Comparison of ENCODE assay signal across 8 cellular contexts in the genomic region with DNA sequence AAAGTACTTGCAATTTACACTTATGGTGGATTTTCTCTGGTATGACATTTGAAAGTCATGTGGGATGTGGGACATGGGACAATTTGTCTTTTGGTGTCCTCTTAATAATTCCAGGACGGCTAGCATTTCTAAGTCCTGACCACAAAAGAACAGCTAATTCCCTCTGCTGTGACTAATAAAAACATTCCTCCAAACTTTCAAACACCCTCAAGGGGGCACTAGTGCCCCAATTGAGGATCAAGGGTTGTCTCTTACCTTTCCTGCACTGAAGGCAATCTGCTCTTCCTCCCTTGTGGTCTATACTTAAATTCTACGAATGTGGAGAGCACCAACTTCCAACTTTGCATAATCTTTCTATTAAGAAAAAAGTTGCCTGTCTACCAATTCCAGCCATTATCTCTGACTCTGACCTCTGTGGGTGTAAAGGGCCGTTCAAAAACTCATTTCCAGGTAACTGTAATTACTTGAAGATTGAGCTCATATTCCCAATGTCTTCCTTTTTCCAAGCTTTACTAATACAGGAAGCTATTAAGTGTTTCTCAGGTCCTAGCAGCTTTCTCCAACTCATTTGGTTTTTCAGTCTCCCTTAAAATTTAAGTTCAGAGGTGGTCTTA.
A peak's percentile ranks its signal among the peaks of the same experiment; 100 is the strongest.
DNase-seq lines count a peak whose midpoint lies in the region; ATAC-seq, FAIRE-seq and TF ChIP-seq lines count a peak whose summit lies in the region.

No MANE protein-coding gene starts in this region.

- no peak overlapping the region for H3K4me3 Mint-ChIP-seq in activated CD4-positive, alpha-beta memory T cell treated with anti-CD3 and anti-CD28 coated beads, Interleukin-2, amount 10 ng/mL, durations not matched to agents 7 days and 5 days
- H3K4me3 Mint-ChIP-seq in progenitor cell of endocrine pancreas (ENCODE audit: low read depth): no peak overlapping the region

- FAIRE-seq in A549 (lab: Jason Lieb, UNC) (no peak), frontal cortex (lab: Jason Lieb, UNC) (no peak)

- no peak overlapping the region for H3K4me2 ChIP-seq in A549

- TF ChIP-seq POLR2A in A549 (IDR thresholded peaks at IDR 0.05; ENCODE audit: low read length): no peak

- POLR2A ChIA-PET in A549 (lab: Yijun Ruan, JAX): no interaction called here
- POLR2A ChIA-PET in activated CD4-positive, alpha-beta memory T cell treated with anti-CD3 and anti-CD28 coated beads, Interleukin-2, amount 10 ng/mL, durations not matched to agents 7 days and 5 days (lab: Charles Lee): interaction anchor here (0.7 to 2.3 kb wide), 6 partner anchors 13 to 758 kb away, joined by 3 to 13 read pairs (median 6); a partner anchor contains a TSS

- no peak for TF ChIP-seq EP300 in A549 (IDR thresholded peaks at IDR 0.05)

- WGBS in A549 (ENCODE audit: missing lambda C conversion rate): 24% methylated on average over 3 of the region's 3 CpGs

- in situ Hi-C loops in GM13976 (cut with MboI; ENCODE audit: low sequenced_read_pairs, unreplicated experiment): loop anchor here (5.0 to 10.0 kb wide), 2 partner anchors 45 to 322 kb away; no protein-coding TSS in a partner anchor

- no peak overlapping the region for H3K27ac Mint-ChIP-seq in activated CD4-positive, alpha-beta memory T cell treated with anti-CD3 and anti-CD28 coated beads, Interleukin-2, amount 10 ng/mL, durations not matched to agents 7 days and 5 days
- H3K27ac Mint-ChIP-seq in progenitor cell of endocrine pancreas: no peak overlapping the region

- ATAC-seq in A549 (peak; percentile 82 to 94), HG02852 (IDR thresholded peaks at IDR 0.05; ENCODE audit: unreplicated experiment) (peak; percentile 80)

- CTCF ChIA-PET in A549 (lab: Yijun Ruan, JAX): interaction anchor here (0.6 to 6.3 kb wide), 23 partner anchors 8 to 362 kb away, joined by 3 to 61 read pairs (median 4); no protein-coding TSS in a partner anchor
- CTCF ChIA-PET in activated CD4-positive, alpha-beta memory T cell treated with anti-CD3 and anti-CD28 coated beads, Interleukin-2, amount 10 ng/mL, durations not matched to agents 7 days and 5 days (lab: Charles Lee): interaction anchor here (0.6 to 9.6 kb wide), 25 partner anchors 9 to 379 kb away, joined by 3 to 373 read pairs (median 5); a partner anchor contains a TSS

- H3K9me3 Mint-ChIP-seq in activated CD4-positive, alpha-beta memory T cell treated with anti-CD3 and anti-CD28 coated beads, Interleukin-2, amount 10 ng/mL, durations not matched to agents 7 days and 5 days: no peaks in the 10 kb centered on the region
- peaks cover 10% of the 10 kb centered on the region for H3K9me3 Mint-ChIP-seq in progenitor cell of endocrine pancreas (ENCODE audit: low read depth)

- no peak overlapping the region for H3K4me3 ChIP-seq in A549
- no peak overlapping the region for H3K4me3 ChIP-seq in fibroblast of mammary gland (ENCODE audit: control insufficient read depth, low read depth, low read length)

- DNase-seq in A549 (ENCODE audit: low read depth in 1 of 2, low spot score in 1 of 2) (peak; percentile 44 to 73), GM13976 (ENCODE audit: low spot score) (peak; percentile 49), NCI-H226 (peak; percentile 47), fibroblast of mammary gland (ENCODE audit: low read depth) (peak; percentile 91), progenitor cell of endocrine pancreas (ENCODE audit: low spot score, unreplicated experiment) (no peak), frontal cortex (ENCODE audit: low spot score in 2 of 2) (no peak)
- DNase-seq in activated CD4-positive, alpha-beta memory T cell treated with anti-CD3 and anti-CD28 coated beads, Interleukin-2, amount 10 ng/mL, durations not matched to agents 7 days and 5 days: peak; percentile 61

- H3K36me3 Mint-ChIP-seq in activated CD4-positive, alpha-beta memory T cell treated with anti-CD3 and anti-CD28 coated beads, Interleukin-2, amount 10 ng/mL, durations not matched to agents 7 days and 5 days (ENCODE audit: low read depth): peaks cover 4% of the 10 kb centered on the region
- H3K36me3 Mint-ChIP-seq in progenitor cell of endocrine pancreas (ENCODE audit: insufficient read depth): peaks cover 3% of the 10 kb centered on the region

- H3K4me1 Mint-ChIP-seq in activated CD4-positive, alpha-beta memory T cell treated with anti-CD3 and anti-CD28 coated beads, Interleukin-2, amount 10 ng/mL, durations not matched to agents 7 days and 5 days: peaks cover 9% of the 10 kb centered on the region
- peaks cover 8% of the 10 kb centered on the region for H3K4me1 Mint-ChIP-seq in progenitor cell of endocrine pancreas (ENCODE audit: low read depth)

- TF ChIP-seq CTCF in A549 (IDR thresholded peaks at IDR 0.05) (peak; percentile 71), GM13976 (IDR thresholded peaks at IDR 0.05; ENCODE audit: borderline replicate concordance, control extremely low read depth, extremely low read depth, insufficient read depth, missing control alignments) (peak; percentile 53), fibroblast of mammary gland (conservative IDR thresholded peaks at IDR 0.05; ENCODE audit: control insufficient read depth, insufficient read depth, low read depth, low read length) (peak; percentile 82), progenitor cell of endocrine pancreas (IDR thresholded peaks at IDR 0.05; ENCODE audit: unreplicated experiment) (peak; percentile 59)

- H3K27me3 Mint-ChIP-seq in activated CD4-positive, alpha-beta memory T cell treated with anti-CD3 and anti-CD28 coated beads, Interleukin-2, amount 10 ng/mL, durations not matched to agents 7 days and 5 days: peaks cover 10% of the 10 kb centered on the region
- H3K27me3 Mint-ChIP-seq in progenitor cell of endocrine pancreas: no peaks in the 10 kb centered on the region

- no peak overlapping the region for H3K27ac ChIP-seq in A549

- peaks cover 3% of the 10 kb centered on the region; the same call in 1 of the 3 replicates for H3K4me1 ChIP-seq in A549

- no peaks in the 10 kb centered on the region for H3K9me3 ChIP-seq in A549

- TF ChIP-seq RAD21 in A549 (conservative IDR thresholded peaks at IDR 0.05 in 1 of 2, IDR thresholded peaks at IDR 0.05 in 1 of 2): peak; percentile 81 to 92

TF ChIP-seq in A549, 52 proteins besides CTCF, POLR2A, EP300 and RAD21:
- TF ChIP-seq SMC3 (IDR thresholded peaks at IDR 0.05) (peak; percentile 80), HEYL (CRISPR knock-in tag; IDR thresholded peaks at IDR 0.05) (no peak)
TF ChIP-seq in A549: peak in this region for 1.

Comparison
In these comparisons a context has a peak if more than half of its experiments do, and no peak if none do; other contexts are left out.
1. DNase-seq: peak in A549 (2 of 2), GM13976 (single experiment), NCI-H226 (single experiment), activated CD4-positive, alpha-beta memory T cell treated with anti-CD3 and anti-CD28 coated beads, Interleukin-2, amount 10 ng/mL, durations not matched to agents 7 days and 5 days (single experiment) and fibroblast of mammary gland (single experiment); none in progenitor cell of endocrine pancreas (single experiment) and frontal cortex (0 of 2).
2. Peak in every context shown above with its lines, with median percentiles within 50 percentile points of each other: CTCF ChIP-seq.